In the genomic region with DNA sequence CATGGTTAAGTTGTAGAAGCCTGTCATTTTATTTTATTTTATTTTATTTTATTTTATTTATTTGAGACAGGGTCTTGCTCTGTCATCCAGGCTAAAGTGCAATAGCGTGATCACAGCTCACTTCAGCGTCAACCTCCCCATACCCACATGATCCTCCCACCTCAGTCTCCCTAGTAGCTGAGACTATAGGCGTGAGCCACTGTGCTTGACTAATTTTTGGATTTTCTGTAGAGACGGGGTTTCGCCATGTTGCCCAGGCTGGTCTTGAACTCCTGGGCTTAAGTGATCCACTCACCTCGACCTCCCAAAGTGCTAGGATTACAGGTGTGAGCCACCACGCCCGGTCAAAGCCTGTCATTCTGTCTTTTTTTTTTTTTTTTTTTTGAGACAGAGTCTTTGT, we compare ENCODE assay signal across 1 cellular context. TPM values are rescaled to one million over a fixed set of nuclear protein-coding genes. Genes with fewer than 3 reads are reported as not detected.
"Had no signal": no experiment of that assay in that cellular context is flagged by ENCODE, and none has a peak within 500 bp of the region (broad histone marks: within the 10 kb centered on the region; RNA-seq: fewer than 3 reads in every experiment).

No MANE protein-coding gene starts in this region.

RNA-seq across cellular contexts. Expression of gene BICDL1, which starts 8.3 kb away (rescaled TPM):
- total RNA-seq: osteocyte had no signal
